ENCODE assay signal across 11 cellular contexts in the genomic region with DNA sequence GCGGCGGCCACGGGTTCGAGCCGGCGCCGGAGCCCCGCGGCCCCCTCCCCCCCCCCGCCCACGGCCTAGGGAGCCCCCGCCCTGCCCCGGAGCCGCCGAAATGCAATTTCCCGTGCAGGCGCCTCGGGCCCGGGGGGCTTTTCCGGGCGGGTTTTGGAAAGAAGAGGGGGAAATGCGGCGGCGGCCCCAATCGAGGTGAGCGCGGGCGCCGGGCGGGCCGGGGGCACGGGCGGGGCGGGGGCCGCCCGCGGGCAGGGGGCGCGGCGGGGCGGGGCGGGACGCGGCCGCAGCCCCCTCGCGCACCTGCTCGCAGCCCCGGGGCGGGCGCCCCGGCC. TPM values are rescaled to one million over a fixed set of nuclear protein-coding genes. Genes with fewer than 3 reads are reported as not detected.
DNase-seq lines count a peak whose midpoint lies in the region; ATAC-seq and FAIRE-seq lines count a peak whose summit lies in the region.
"Had no signal": no experiment of that assay in that cellular context is flagged by ENCODE, and none has a peak within 500 bp of the region (broad histone marks: within the 10 kb centered on the region; RNA-seq: fewer than 3 reads in every experiment).

No MANE protein-coding gene starts in this region.

- in situ Hi-C loops in GM23248 (cut with MboI), result loop anchor here (10.0 kb wide), 1 partner anchor 80 kb away; no protein-coding TSS in a partner anchor

- no peak overlapping the region; the same call in 1 of the 2 replicates for H2AFZ ChIP-seq in GM23248

- H3K36me3 ChIP-seq in GM23248 (ENCODE audit: low read depth) (no peaks in the 10 kb centered on the region), SK-N-MC (ENCODE audit: insufficient read depth, low read length) (no peaks in the 10 kb centered on the region)
- H3K36me3 ChIP-seq: thyroid gland had no signal

- H3K27me3 ChIP-seq in GM23248 (replicated peaks; ENCODE audit: insufficient read depth) (no peaks in the 10 kb centered on the region), right cardiac atrium (ENCODE audit: control insufficient read depth, insufficient read depth) (no peaks in the 10 kb centered on the region)
- H3K27me3 ChIP-seq: thyroid gland had no signal

- H3K27ac ChIP-seq in GM23248 (no peak overlapping the region), SK-N-MC (no peak overlapping the region), right cardiac atrium (ENCODE audit: low read length) (no peak overlapping the region)

- 0 to 2% methylated on average over 3 to 47 of the region's 52 CpGs for WGBS in GM23248 (ENCODE audit: low coverage in 1 of 2, low lambda C conversion rate in 2 of 2, missing lambda C conversion rate in 2 of 2), 2 experiments
- WGBS in right cardiac atrium, result under 1% methylated on average over 49 of the region's 52 CpGs

- no peaks in the 10 kb centered on the region for H3K9me2 ChIP-seq in GM23248 (ENCODE audit: insufficient read depth)

- no peak overlapping the region for H3K4me2 ChIP-seq in GM23248 (ENCODE audit: unreplicated experiment)

- peaks cover 53% of the 10 kb centered on the region for H3K27me3 Mint-ChIP-seq in stimulated activated memory B cell treated with anti-CD40 and anti-IgM and Interleukin-4, amounts not matched to agents 10 μg/mL and 1 μg/mL and 100 μg/mL, for 72 hours

- no peak for FAIRE-seq in urothelium cell line (lab: Jason Lieb, UNC)

- no peak overlapping the region for H3K27ac Mint-ChIP-seq in stimulated activated memory B cell treated with anti-CD40 and anti-IgM and Interleukin-4, amounts not matched to agents 10 μg/mL and 1 μg/mL and 100 μg/mL, for 72 hours

- peaks cover 32% of the 10 kb centered on the region for H3F3A ChIP-seq in GM23248 (ENCODE audit: insufficient read depth)

- peaks cover 5% of the 10 kb centered on the region; the same call in 1 of the 2 replicates for H3K79me2 ChIP-seq in GM23248 (ENCODE audit: insufficient read depth)

- H3K36me3 Mint-ChIP-seq in stimulated activated memory B cell treated with anti-CD40 and anti-IgM and Interleukin-4, amounts not matched to agents 10 μg/mL and 1 μg/mL and 100 μg/mL, for 72 hours, result no peaks in the 10 kb centered on the region

- peaks cover 40% of the 10 kb centered on the region for H3K4me1 Mint-ChIP-seq in stimulated activated memory B cell treated with anti-CD40 and anti-IgM and Interleukin-4, amounts not matched to agents 10 μg/mL and 1 μg/mL and 100 μg/mL, for 72 hours

- intact Hi-C loops in right cardiac atrium (cut with DNase I), result loop anchor here in 3 of 4 donors (10.0 kb wide), 2 partner anchors 260 to 270 kb away; no protein-coding TSS in a partner anchor

- H3K4me3 ChIP-seq in GM23248, result peak overlapping the region; percentile 78
- peak overlapping the region; percentile 79 for H3K4me3 ChIP-seq in SK-N-MC
- H3K4me3 ChIP-seq in right cardiac atrium (ENCODE audit: low read length), result peak overlapping the region; percentile 88

- no peak for ATAC-seq in right cardiac atrium
- no peak for ATAC-seq in stimulated activated memory B cell treated with anti-CD40 and anti-IgM and Interleukin-4, amounts not matched to agents 10 μg/mL and 1 μg/mL and 100 μg/mL, for 72 hours
- ATAC-seq: sciatic nerve had no signal

- H3K9me3 ChIP-seq in GM23248 (ENCODE audit: low read depth) (no peaks in the 10 kb centered on the region), SK-N-MC (ENCODE audit: low read depth, low read length) (no peaks in the 10 kb centered on the region), right cardiac atrium (ENCODE audit: control insufficient read depth, low read length) (no peaks in the 10 kb centered on the region)
- H3K9me3 ChIP-seq: thyroid gland had no signal

- DNase-seq in GM23248, result no peak
- DNase-seq in SK-N-MC (ENCODE audit: low read depth, low spot score), result no peak
- DNase-seq in right cardiac atrium, result no peak
- no peak for DNase-seq in urothelium cell line (ENCODE audit: low spot score)
- no peak for DNase-seq in NAMALWA (ENCODE audit: low spot score)
- DNase-seq in epidermal melanocyte (ENCODE audit: insufficient read length, low spot score), result no peak
- DNase-seq in GF-D8 (lab: John Stamatoyannopoulos, UW), result no peak
- DNase-seq: NCI-H510A treated with DMSO at 0.1 percent for 48 hours had no signal

- peak overlapping the region; percentile 51 for H3K4me3 Mint-ChIP-seq in stimulated activated memory B cell treated with anti-CD40 and anti-IgM and Interleukin-4, amounts not matched to agents 10 μg/mL and 1 μg/mL and 100 μg/mL, for 72 hours

- peak overlapping the region; percentile 80 for H3K9ac ChIP-seq in GM23248
- no peak overlapping the region for H3K9ac ChIP-seq in SK-N-MC (ENCODE audit: insufficient read length)

- no peaks in the 10 kb centered on the region for H3K9me3 Mint-ChIP-seq in stimulated activated memory B cell treated with anti-CD40 and anti-IgM and Interleukin-4, amounts not matched to agents 10 μg/mL and 1 μg/mL and 100 μg/mL, for 72 hours

- H4K20me1 ChIP-seq in GM23248 (ENCODE audit: insufficient read depth), result no peaks in the 10 kb centered on the region

- H3K4me1 ChIP-seq in GM23248 (ENCODE audit: insufficient read depth) (peaks cover 8% of the 10 kb centered on the region), right cardiac atrium (ENCODE audit: control insufficient read depth, insufficient read depth, low read length) (no peaks in the 10 kb centered on the region)

RNA-seq across cellular contexts. Expression of a gene that starts 11.7 kb away (rescaled TPM):
- not detected in 2 replicates for total RNA-seq in GM23248 (2014; rRNA removed; shearing (Covaris generic))
- polyA plus RNA-seq in GM23248 (2016; fragmentation: Nextera tagmentation; extraction: Ambion mirVana) (2.7 TPM in 2 replicates), right cardiac atrium (1.7 TPM)
- total RNA-seq in right cardiac atrium, result 1 to 10 TPM in 2 of 4 donors, under 1 TPM in 1, not detected in 1; 0.86 to 2.1 (median 1.4) TPM
- total RNA-seq: thyroid gland had no signal

RNA-seq across cellular contexts. Expression of a gene that starts 40.7 kb away (rescaled TPM):
- total RNA-seq in GM23248 (2014; rRNA removed; shearing (Covaris generic)), result 0.11 TPM in 1 of 2 replicates, not detected in the other
- polyA plus RNA-seq in GM23248 (2016; fragmentation: Nextera tagmentation; extraction: Ambion mirVana), result 0.63 and 2.1 TPM in 2 replicates
- 1 to 10 TPM in 1 of 4 donors, under 1 TPM in 3; 0.40 to 1.2 (median 0.80) TPM for total RNA-seq in right cardiac atrium
- 0.48 TPM for polyA plus RNA-seq in right cardiac atrium

RNA-seq across cellular contexts. Expression of a gene that starts 40.8 kb away (rescaled TPM):
- total RNA-seq in GM23248 (2014; rRNA removed; shearing (Covaris generic)), result 20.6 and 22.8 TPM in 2 replicates
- 15.8 and 16.9 TPM in 2 replicates for polyA plus RNA-seq in GM23248 (2016; fragmentation: Nextera tagmentation; extraction: Ambion mirVana)
- 10 to 100 TPM; 21.6 to 26.2 (median 22.3) TPM for total RNA-seq in right cardiac atrium
- polyA plus RNA-seq in right cardiac atrium, result 22.9 TPM
